31 cellular contexts compared by ENCODE assay signal in genomic region chr5:5584751-5585150, GRCh38.
"Had no signal": no experiment of that assay in that cellular context is flagged by ENCODE, and none has a peak within 500 bp of the region (broad histone marks: within the 10 kb centered on the region; RNA-seq: fewer than 3 reads in every experiment).

No MANE protein-coding gene starts in this region.

- DNase-seq: activated CD4-positive, alpha-beta memory T cell treated with anti-CD3 and anti-CD28 coated beads for 36 hours; activated CD4-positive, alpha-beta T cell treated with anti-CD3 and anti-CD28 coated beads for 36 hours; activated CD4-positive, alpha-beta T cell treated with anti-CD3 and anti-CD28 coated beads, Interleukin-2, amount 10 ng/mL, durations not matched to agents 24 days and 14 days; activated CD4-positive, CD25-positive, alpha-beta regulatory T cell; activated CD4-positive, CD25-positive, alpha-beta regulatory T cell treated with anti-CD3 and anti-CD28 coated beads, Interleukin-2, amount 50 U/mL, for 72 hours; activated CD8-positive, alpha-beta memory T cell treated with anti-CD3 and anti-CD28 coated beads, Interleukin-2, amount 10 ng/mL, durations not matched to agents 7 days and 5 days; activated CD8-positive, alpha-beta memory T cell treated with anti-CD3 and anti-CD28 coated beads, Interleukin-2, amount 50 U/mL, for 4 hours; activated CD8-positive, alpha-beta T cell treated with anti-CD3 and anti-CD28 coated beads, Interleukin-2, amount 10 ng/mL, durations not matched to agents 7 days and 5 days; activated gamma-delta T cell; activated naive CD4-positive, alpha-beta T cell; activated naive CD4-positive, alpha-beta T cell treated with anti-CD3 and anti-CD28 coated beads, Interleukin-2, amount 10 ng/mL, durations not matched to agents 7 days and 5 days; activated naive CD8-positive, alpha-beta T cell treated with anti-CD3 and anti-CD28 coated beads, Interleukin-2, amount 10 ng/mL, durations not matched to agents 7 days and 5 days; activated T-cell treated with anti-CD3 and anti-CD28 coated beads, Interleukin-2, amount 50 U/mL, for 24 hours; activated T-cell treated with anti-CD3 and anti-CD28 coated beads, Interleukin-2, amount 50 U/mL, for 72 hours; central memory CD4-positive, alpha-beta T cell; effector memory CD4-positive, alpha-beta T cell; endodermal cell; foreskin keratinocyte; gastrocnemius medialis; heart right ventricle; T-cell; T-helper 9 cell had no signal

- H3K36me3 ChIP-seq: ascending aorta, cardiac muscle cell, gastrocnemius medialis, heart right ventricle had no signal

- H3K4me1 Mint-ChIP-seq: activated CD4-positive, alpha-beta T cell treated with anti-CD3 and anti-CD28 coated beads for 36 hours; activated CD4-positive, alpha-beta T cell treated with anti-CD3 and anti-CD28 coated beads, Interleukin-2, amount 10 ng/mL, durations not matched to agents 24 days and 14 days; activated CD8-positive, alpha-beta memory T cell treated with anti-CD3 and anti-CD28 coated beads, Interleukin-2, amount 10 ng/mL, durations not matched to agents 7 days and 5 days; activated naive CD4-positive, alpha-beta T cell treated with anti-CD3 and anti-CD28 coated beads, Interleukin-2, amount 10 ng/mL, durations not matched to agents 7 days and 5 days; activated naive CD8-positive, alpha-beta T cell treated with anti-CD3 and anti-CD28 coated beads, Interleukin-2, amount 10 ng/mL, durations not matched to agents 7 days and 5 days; T-cell had no signal

- H3K27ac Mint-ChIP-seq: activated CD4-positive, alpha-beta memory T cell treated with anti-CD3 and anti-CD28 coated beads for 36 hours; activated CD4-positive, alpha-beta T cell treated with anti-CD3 and anti-CD28 coated beads, Interleukin-2, amount 10 ng/mL, durations not matched to agents 24 days and 14 days; activated CD8-positive, alpha-beta memory T cell treated with anti-CD3 and anti-CD28 coated beads, Interleukin-2, amount 10 ng/mL, durations not matched to agents 7 days and 5 days; activated CD8-positive, alpha-beta T cell treated with anti-CD3 and anti-CD28 coated beads, Interleukin-2, amount 10 ng/mL, durations not matched to agents 7 days and 5 days; activated naive CD4-positive, alpha-beta T cell treated with anti-CD3 and anti-CD28 coated beads, Interleukin-2, amount 10 ng/mL, durations not matched to agents 7 days and 5 days; activated naive CD4-positive, alpha-beta T cell treated with anti-CD3 and anti-CD28 coated beads, Interleukin-2, amount 50 U/mL, for 72 hours; activated naive CD8-positive, alpha-beta T cell treated with anti-CD3 and anti-CD28 coated beads, Interleukin-2, amount 10 ng/mL, durations not matched to agents 7 days and 5 days; activated T-cell treated with anti-CD3 and anti-CD28 coated beads, Interleukin-2, amount 50 U/mL, for 24 hours; dendritic cell treated with granulocyte-macrophage colony-stimulating factor and Interleukin-4, amounts not matched to agents 40 ng/mL and 50 ng/mL, for 4 days; endodermal cell; T-cell; T-helper 1 cell treated with Interleukin-12 subunit alpha and Interleukin-12 subunit beta and Interleukin-4 antibody, amounts not matched to agents 30 μg/mL and 1 μg/mL, for 36 hours had no signal

- H3K27ac ChIP-seq: ascending aorta, cardiac muscle cell, coronary artery, foreskin keratinocyte, gastrocnemius medialis, heart right ventricle, hepatocyte had no signal

- ATAC-seq: activated CD4-positive, alpha-beta T cell treated with anti-CD3 and anti-CD28 coated beads for 36 hours; activated CD8-positive, alpha-beta memory T cell treated with anti-CD3 and anti-CD28 coated beads, Interleukin-2, amount 10 ng/mL, durations not matched to agents 7 days and 5 days; activated CD8-positive, alpha-beta T cell treated with anti-CD3 and anti-CD28 coated beads, Interleukin-2, amount 10 ng/mL, durations not matched to agents 7 days and 5 days; activated naive CD4-positive, alpha-beta T cell treated with anti-CD3 and anti-CD28 coated beads, Interleukin-2, amount 50 U/mL, for 72 hours; activated T-cell treated with anti-CD3 and anti-CD28 coated beads, Interleukin-2, amount 50 U/mL, for 72 hours; esophagus mucosa; foreskin keratinocyte; gastrocnemius medialis; heart right ventricle; T-cell had no signal

- H3K27me3 ChIP-seq: ascending aorta, cardiac muscle cell, foreskin keratinocyte, gastrocnemius medialis, heart right ventricle, hepatocyte had no signal

- H3K4me3 ChIP-seq: ascending aorta, cardiac muscle cell, coronary artery, dorsolateral prefrontal cortex, gastrocnemius medialis, heart right ventricle, hepatocyte had no signal

- H3K36me3 Mint-ChIP-seq: activated CD4-positive, alpha-beta memory T cell treated with anti-CD3 and anti-CD28 coated beads for 36 hours; activated CD8-positive, alpha-beta memory T cell treated with anti-CD3 and anti-CD28 coated beads, Interleukin-2, amount 10 ng/mL, durations not matched to agents 7 days and 5 days; activated naive CD4-positive, alpha-beta T cell treated with anti-CD3 and anti-CD28 coated beads, Interleukin-2, amount 10 ng/mL, durations not matched to agents 7 days and 5 days; activated naive CD4-positive, alpha-beta T cell treated with anti-CD3 and anti-CD28 coated beads, Interleukin-2, amount 50 U/mL, for 72 hours; activated naive CD8-positive, alpha-beta T cell treated with anti-CD3 and anti-CD28 coated beads, Interleukin-2, amount 10 ng/mL, durations not matched to agents 7 days and 5 days; T-cell had no signal

- H3K27me3 Mint-ChIP-seq: activated CD4-positive, alpha-beta T cell treated with anti-CD3 and anti-CD28 coated beads for 36 hours; activated CD4-positive, alpha-beta T cell treated with anti-CD3 and anti-CD28 coated beads, Interleukin-2, amount 10 ng/mL, durations not matched to agents 24 days and 14 days; dendritic cell treated with granulocyte-macrophage colony-stimulating factor and Interleukin-4, amounts not matched to agents 40 ng/mL and 50 ng/mL, for 4 days had no signal

- H3K4me3 Mint-ChIP-seq: activated CD4-positive, alpha-beta memory T cell treated with anti-CD3 and anti-CD28 coated beads for 36 hours; activated CD4-positive, alpha-beta T cell treated with anti-CD3 and anti-CD28 coated beads for 36 hours; activated CD4-positive, alpha-beta T cell treated with anti-CD3 and anti-CD28 coated beads, Interleukin-2, amount 10 ng/mL, durations not matched to agents 24 days and 14 days; activated CD8-positive, alpha-beta memory T cell treated with anti-CD3 and anti-CD28 coated beads, Interleukin-2, amount 10 ng/mL, durations not matched to agents 7 days and 5 days; activated CD8-positive, alpha-beta T cell treated with anti-CD3 and anti-CD28 coated beads, Interleukin-2, amount 10 ng/mL, durations not matched to agents 7 days and 5 days; activated naive CD4-positive, alpha-beta T cell treated with anti-CD3 and anti-CD28 coated beads, Interleukin-2, amount 10 ng/mL, durations not matched to agents 7 days and 5 days; activated naive CD8-positive, alpha-beta T cell treated with anti-CD3 and anti-CD28 coated beads, Interleukin-2, amount 10 ng/mL, durations not matched to agents 7 days and 5 days; activated T-cell treated with anti-CD3 and anti-CD28 coated beads, Interleukin-2, amount 50 U/mL, for 24 hours; activated T-cell treated with anti-CD3 and anti-CD28 coated beads, Interleukin-2, amount 50 U/mL, for 72 hours; dendritic cell treated with granulocyte-macrophage colony-stimulating factor and Interleukin-4, amounts not matched to agents 40 ng/mL and 50 ng/mL, for 4 days; endodermal cell; T-cell; T-helper 1 cell treated with Interleukin-12 subunit alpha and Interleukin-12 subunit beta and Interleukin-4 antibody, amounts not matched to agents 30 μg/mL and 1 μg/mL, for 36 hours had no signal

- H3K9me3 ChIP-seq: ascending aorta, gastrocnemius medialis, heart right ventricle had no signal

- H3K9me3 Mint-ChIP-seq: activated CD4-positive, alpha-beta memory T cell treated with anti-CD3 and anti-CD28 coated beads for 36 hours; activated CD4-positive, alpha-beta T cell treated with anti-CD3 and anti-CD28 coated beads, Interleukin-2, amount 10 ng/mL, durations not matched to agents 24 days and 14 days; activated naive CD4-positive, alpha-beta T cell treated with anti-CD3 and anti-CD28 coated beads, Interleukin-2, amount 10 ng/mL, durations not matched to agents 7 days and 5 days; activated naive CD4-positive, alpha-beta T cell treated with anti-CD3 and anti-CD28 coated beads, Interleukin-2, amount 50 U/mL, for 72 hours; activated naive CD8-positive, alpha-beta T cell treated with anti-CD3 and anti-CD28 coated beads, Interleukin-2, amount 10 ng/mL, durations not matched to agents 7 days and 5 days; activated T-cell treated with anti-CD3 and anti-CD28 coated beads, Interleukin-2, amount 50 U/mL, for 24 hours; activated T-cell treated with anti-CD3 and anti-CD28 coated beads, Interleukin-2, amount 50 U/mL, for 72 hours; endodermal cell; T-cell; T-helper 1 cell treated with Interleukin-12 subunit alpha and Interleukin-12 subunit beta and Interleukin-4 antibody, amounts not matched to agents 30 μg/mL and 1 μg/mL, for 36 hours had no signal

- H3K4me1 ChIP-seq: ascending aorta, foreskin keratinocyte, gastrocnemius medialis, heart right ventricle had no signal
